ENCODE assay signal across 11 cellular contexts in the genomic region with DNA sequence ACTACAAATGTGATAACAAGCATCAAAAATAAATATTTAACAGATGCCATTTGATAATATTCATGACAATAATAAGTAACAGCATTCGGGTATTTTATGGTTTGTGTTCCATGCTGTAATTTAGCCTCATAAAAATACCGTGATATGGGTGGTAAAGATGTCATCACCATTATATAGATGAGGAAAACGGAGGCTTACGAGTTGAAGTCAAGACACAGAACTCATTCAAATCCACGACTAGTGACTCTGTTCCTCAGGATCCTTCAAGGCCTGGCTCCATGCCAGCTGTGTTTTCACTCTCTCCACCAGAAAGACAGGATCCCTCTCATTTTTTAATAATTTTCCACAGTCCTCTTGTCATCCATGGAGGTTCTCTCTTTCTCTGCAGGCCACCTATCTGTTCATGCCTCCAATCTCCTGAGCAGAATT.
DNase-seq lines count a peak whose midpoint lies in the region; ATAC-seq and TF ChIP-seq lines count a peak whose summit lies in the region.
"Had no signal": no experiment of that assay in that cellular context is flagged by ENCODE, and none has a peak within 500 bp of the region (broad histone marks: within the 10 kb centered on the region; RNA-seq: fewer than 3 reads in every experiment).

No MANE protein-coding gene starts in this region.

- peak overlapping the region; percentile 98 for H3K27ac Mint-ChIP-seq in mesothelial cell of epicardium
- H3K27ac Mint-ChIP-seq: activated naive CD4-positive, alpha-beta T cell treated with anti-CD3 and anti-CD28 coated beads, Interleukin-2, amount 50 U/mL, for 24 hours had no signal

- intact Hi-C loops in esophagus squamous epithelium (cut with DNase I) = no loop called here

- no peaks in the 10 kb centered on the region for H3K36me3 ChIP-seq in SK-N-MC (ENCODE audit: insufficient read depth, low read length)
- H3K36me3 ChIP-seq in esophagus squamous epithelium = no peaks in the 10 kb centered on the region
- H3K36me3 ChIP-seq in thoracic aorta = no peaks in the 10 kb centered on the region

- peaks cover 12% of the 10 kb centered on the region for H3K9me3 Mint-ChIP-seq in mesothelial cell of epicardium

- peaks cover 19% of the 10 kb centered on the region for H3K36me3 Mint-ChIP-seq in mesothelial cell of epicardium
- H3K36me3 Mint-ChIP-seq: activated naive CD4-positive, alpha-beta T cell treated with anti-CD3 and anti-CD28 coated beads, Interleukin-2, amount 50 U/mL, for 24 hours had no signal

- no peak for TF ChIP-seq POLR2A in esophagus squamous epithelium (IDR thresholded peaks at IDR 0.05)

- peak overlapping the region; percentile 30 for H3K4me3 Mint-ChIP-seq in mesothelial cell of epicardium
- H3K4me3 Mint-ChIP-seq: activated naive CD4-positive, alpha-beta T cell treated with anti-CD3 and anti-CD28 coated beads, Interleukin-2, amount 50 U/mL, for 24 hours had no signal

- no peaks in the 10 kb centered on the region for H3K9me3 ChIP-seq in SK-N-MC (ENCODE audit: low read depth, low read length)
- no peaks in the 10 kb centered on the region for H3K9me3 ChIP-seq in esophagus squamous epithelium
- no peaks in the 10 kb centered on the region for H3K9me3 ChIP-seq in thoracic aorta

- no peaks in the 10 kb centered on the region for H3K27me3 Mint-ChIP-seq in mesothelial cell of epicardium (ENCODE audit: low read depth)

- 59 to 69% methylated on average over 5 of the region's 5 CpGs for WGBS in esophagus squamous epithelium, 2 donors

- TF ChIP-seq CTCF in esophagus squamous epithelium (IDR thresholded peaks at IDR 0.05) (no peak), mesothelial cell of epicardium (IDR thresholded peaks at IDR 0.05; ENCODE audit: unreplicated experiment) (no peak), thoracic aorta (IDR thresholded peaks at IDR 0.05) (no peak)

- peaks cover 9 to 39% (median 19%) of the 10 kb centered on the region in 3 donors for H3K4me1 ChIP-seq in esophagus squamous epithelium
- H3K4me1 ChIP-seq in thoracic aorta (ENCODE audit: control insufficient read depth in 1 of 2, low read depth in 2 of 2) = peaks cover 17 to 41% of the 10 kb centered on the region in 2 donors

- no peak overlapping the region for H3K27ac ChIP-seq in SK-N-MC
- H3K27ac ChIP-seq in esophagus squamous epithelium = peak overlapping the region; percentile 54 to 82 (median 72)
- peak overlapping the region; percentile 0 to 65 for H3K27ac ChIP-seq in thoracic aorta

- H3K4me3 ChIP-seq in SK-N-MC (peak overlapping the region; percentile 31), esophagus squamous epithelium (peak overlapping the region in 2 of 4 donors; percentile 28 to 41), thoracic aorta (peak overlapping the region; percentile 56)

- H3K4me1 Mint-ChIP-seq in mesothelial cell of epicardium = peaks cover 52% of the 10 kb centered on the region
- H3K4me1 Mint-ChIP-seq: activated naive CD4-positive, alpha-beta T cell treated with anti-CD3 and anti-CD28 coated beads, Interleukin-2, amount 50 U/mL, for 24 hours had no signal

- H3K27me3 ChIP-seq in esophagus squamous epithelium = no peaks in the 10 kb centered on the region
- H3K27me3 ChIP-seq in thoracic aorta (replicated peaks; ENCODE audit: insufficient read depth) = no peaks in the 10 kb centered on the region

- DNase-seq in SK-N-MC (ENCODE audit: low read depth, low spot score) (no peak), esophagus squamous epithelium (lab: John Stamatoyannopoulos, UW) (no peak), mesothelial cell of epicardium (ENCODE audit: low spot score in 2 of 2, unreplicated experiment in 2 of 2) (peak in 1 of 2 experiments; percentile 30), thoracic aorta (ENCODE audit: low spot score) (no peak), NCI-H1048 (lab: John Stamatoyannopoulos, UW) (no peak)
- DNase-seq: small intestine had no signal

- ATAC-seq in thoracic aorta (ENCODE audit: insufficient number of reproducible peaks, low FRiP score, low read depth) (no peak), GM21526 (IDR thresholded peaks at IDR 0.05; ENCODE audit: low FRiP score, unreplicated experiment) (no peak), GM18517 (IDR thresholded peaks at IDR 0.05; ENCODE audit: unreplicated experiment) (no peak), GM18858 (IDR thresholded peaks at IDR 0.05; ENCODE audit: unreplicated experiment) (no peak)
- ATAC-seq: Panc1 had no signal

- no peak overlapping the region for H3K9ac ChIP-seq in SK-N-MC (ENCODE audit: insufficient read length)
